Comparison of ENCODE assay signal across 1 cellular context in genomic region chr11:31509412-31510345, GRCh38.
A peak's percentile ranks its signal among the peaks of the same experiment; 100 is the strongest.
TF ChIP-seq lines count a peak whose summit lies in the region.

Gene ELP4 (plus strand): TSS chr11:31509767. CDS start chr11:31509785, 18 bp downstream.
Gene IMMP1L (minus strand): TSS chr11:31509622. CDS start chr11:31463276, 46,346 bp downstream.

TF ChIP-seq in K562, 482 proteins besides CTCF, POLR2A, EP300 and RAD21 (continued from another document and continues in another):
- TF ChIP-seq ZBTB5 (IDR thresholded peaks at IDR 0.05), result no peak
- no peak for TF ChIP-seq ZFP30 (CRISPR knock-in tag; IDR thresholded peaks at IDR 0.05; ENCODE audit: borderline replicate concordance)
- peak in 1 of 2 experiments; percentile 57; a peak in 1 of 4 replicates for TF ChIP-seq MNT (conservative IDR thresholded peaks at IDR 0.05)
- no peak for TF ChIP-seq KHSRP (IDR thresholded peaks at IDR 0.05)
- TF ChIP-seq DMBX1 (CRISPR knock-in tag; IDR thresholded peaks at IDR 0.05; ENCODE audit: borderline replicate concordance), result no peak
- TF ChIP-seq THAP12 (CRISPR knock-in tag; IDR thresholded peaks at IDR 0.05), result peak; percentile 65; the same call in 1 of the 2 replicates
- no peak for TF ChIP-seq CBX5 (IDR thresholded peaks at IDR 0.05; ENCODE audit: borderline replicate concordance, low read depth)
- peak; percentile 70 for TF ChIP-seq SP2 (IDR thresholded peaks at IDR 0.05; ENCODE audit: extremely low read depth, low read depth, low read length, poor library complexity, severe bottlenecking)
- 0 out of 2 replicates have a peak, but pooled peaks have one; percentile 49 for TF ChIP-seq THAP7 (CRISPR knock-in tag; IDR thresholded peaks at IDR 0.05)
- no peak for TF ChIP-seq XRCC5 (IDR thresholded peaks at IDR 0.05; ENCODE audit: low read depth, low read length)
- no peak for TF ChIP-seq ZNF77 (CRISPR knock-in tag; IDR thresholded peaks at IDR 0.05)
- TF ChIP-seq ZBED1 (IDR thresholded peaks at IDR 0.05), result no peak
- TF ChIP-seq L3MBTL2 (IDR thresholded peaks at IDR 0.05), result peak; percentile 80
- TF ChIP-seq RUNX1 (IDR thresholded peaks at IDR 0.05; ENCODE audit: low read depth), result no peak
- TF ChIP-seq ZMIZ1 (IDR thresholded peaks at IDR 0.05; ENCODE audit: low read depth in 2 of 2, low read length in 2 of 2), result 0 out of 4 replicates have a peak, but pooled peaks of 1 of the 2 experiments have one; percentile 18
- TF ChIP-seq THRB (CRISPR knock-in tag; conservative IDR thresholded peaks at IDR 0.05), result no peak
- no peak for TF ChIP-seq FOXJ3 (CRISPR knock-in tag; IDR thresholded peaks at IDR 0.05)
- no peak for TF ChIP-seq NCOA4 (IDR thresholded peaks at IDR 0.05; ENCODE audit: partially characterized antibody)
- TF ChIP-seq KLF13 (tag; IDR thresholded peaks at IDR 0.05; ENCODE audit: borderline replicate concordance, low read depth), result no peak
- TF ChIP-seq ZNF239 (CRISPR knock-in tag; IDR thresholded peaks at IDR 0.05), result no peak
- TF ChIP-seq ZNF507 (tag; conservative IDR thresholded peaks at IDR 0.05), result no peak
- peak; percentile 80; the same call in 1 of the 2 replicates for TF ChIP-seq TFAP4 (CRISPR knock-in tag; IDR thresholded peaks at IDR 0.05; ENCODE audit: borderline replicate concordance)
- TF ChIP-seq SETDB1 (IDR thresholded peaks at IDR 0.05; ENCODE audit: low read length), result no peak
- TF ChIP-seq CSDE1 (IDR thresholded peaks at IDR 0.05), result no peak
- 0 out of 2 replicates have a peak, but pooled peaks have one; percentile 36 for TF ChIP-seq ZSCAN29 (IDR thresholded peaks at IDR 0.05)
- TF ChIP-seq RFX1 (IDR thresholded peaks at IDR 0.05), result peak; percentile 32; the same call in 1 of the 2 replicates
- TF ChIP-seq RBBP5 (IDR thresholded peaks at IDR 0.05; ENCODE audit: borderline replicate concordance, insufficient read depth, low read length, poor library complexity, severe bottlenecking), result peak; percentile 100
- no peak for TF ChIP-seq MEF2D (tag; conservative IDR thresholded peaks at IDR 0.05; ENCODE audit: low read depth)
- TF ChIP-seq ZC3H11A (IDR thresholded peaks at IDR 0.05; ENCODE audit: low read depth, low read length), result no peak
- peak; percentile 97 for TF ChIP-seq TAF1 (IDR thresholded peaks at IDR 0.05; ENCODE audit: control insufficient read depth, extremely low read depth, insufficient read depth, low read length, severe bottlenecking)
- TF ChIP-seq MBD2 (IDR thresholded peaks at IDR 0.05; ENCODE audit: borderline replicate concordance, low read depth), result peak; percentile 98
- peak; percentile 94 for TF ChIP-seq POLR2G (IDR thresholded peaks at IDR 0.05; ENCODE audit: low read depth, low read length)
- no peak for TF ChIP-seq IRF2 (CRISPR knock-in tag; IDR thresholded peaks at IDR 0.05)
- TF ChIP-seq PHB (CRISPR knock-in tag; IDR thresholded peaks at IDR 0.05), result no peak
- no peak for TF ChIP-seq U2AF1 (optimal IDR thresholded peaks at IDR 0.05; ENCODE audit: low read depth, low read length)
- TF ChIP-seq CCNT2 (IDR thresholded peaks at IDR 0.05; ENCODE audit: borderline replicate concordance, extremely low read depth, insufficient read length, low read depth, low read length), result peak; percentile 29
- TF ChIP-seq SUPT5H (IDR thresholded peaks at IDR 0.05), result peak; percentile 92
- no peak for TF ChIP-seq ZNF644 (tag; IDR thresholded peaks at IDR 0.05; ENCODE audit: low read depth)
- TF ChIP-seq TCFL5 (CRISPR knock-in tag; conservative IDR thresholded peaks at IDR 0.05), result no peak
- TF ChIP-seq NR2C2 (CRISPR knock-in tag; IDR thresholded peaks at IDR 0.05), result peak; percentile 75
- TF ChIP-seq NR2C2 (tag; IDR thresholded peaks at IDR 0.05), result peak; percentile 73
- TF ChIP-seq ZNF408 (CRISPR knock-in tag; IDR thresholded peaks at IDR 0.05; ENCODE audit: low read depth), result no peak
- TF ChIP-seq ATF7 (IDR thresholded peaks at IDR 0.05), result peak; percentile 78
- TF ChIP-seq RREB1 (CRISPR knock-in tag; IDR thresholded peaks at IDR 0.05), result no peak
- TF ChIP-seq ZNF583 (CRISPR knock-in tag; IDR thresholded peaks at IDR 0.05), result no peak
- no peak for TF ChIP-seq CHD4 (IDR thresholded peaks at IDR 0.05; ENCODE audit: insufficient read depth, insufficient replicate concordance, low read depth, low read length, poor library complexity, severe bottlenecking)
- no peak for TF ChIP-seq MECOM (CRISPR knock-in tag; IDR thresholded peaks at IDR 0.05)
- TF ChIP-seq SAFB (IDR thresholded peaks at IDR 0.05; ENCODE audit: borderline replicate concordance, low read depth, low read length), result no peak
- no peak for TF ChIP-seq HDGF (IDR thresholded peaks at IDR 0.05)
- peak; percentile 76; the same call in 1 of the 2 replicates for TF ChIP-seq ZBTB7A (IDR thresholded peaks at IDR 0.05; ENCODE audit: borderline replicate concordance, control insufficient read depth, low read depth, low read length)
- TF ChIP-seq EHMT2 (IDR thresholded peaks at IDR 0.05), result no peak
